ENCODE assay signal across 12 cellular contexts in genomic region chr18:45589559-45590041, GRCh38. TPM values are rescaled to one million over a fixed set of nuclear protein-coding genes. Genes with fewer than 3 reads are reported as not detected.
DNase-seq lines count a peak whose midpoint lies in the region; ATAC-seq and TF ChIP-seq lines count a peak whose summit lies in the region.
"Had no signal": no experiment of that assay in that cellular context is flagged by ENCODE, and none has a peak within 500 bp of the region (broad histone marks: within the 10 kb centered on the region; RNA-seq: fewer than 3 reads in every experiment).

No MANE protein-coding gene starts in this region.

- POLR2A ChIA-PET in AG04450 (lab: Yijun Ruan, JAX) = no interaction called here

- H3K27me3 ChIP-seq in AG04450 (ENCODE audit: control insufficient read depth, insufficient read depth, low read length) = peaks cover under 1% of the 10 kb centered on the region

- TF ChIP-seq CTCF in AG04450 (IDR thresholded peaks at IDR 0.05; ENCODE audit: low read depth, low read length) (no peak), nephron (IDR thresholded peaks at IDR 0.05; ENCODE audit: unreplicated experiment in 3 of 3) (no peak)

- H3K4me3 Mint-ChIP-seq in nephron = peak overlapping the region; percentile 5 to 30 (median 24)
- H3K4me3 Mint-ChIP-seq: activated CD8-positive, alpha-beta memory T cell treated with anti-CD3 and anti-CD28 coated beads, Interleukin-2, amount 10 ng/mL, durations not matched to agents 7 days and 5 days; CD4-positive, CD25-positive, alpha-beta regulatory T cell had no signal

- peak overlapping the region; percentile 97 for H3K27ac ChIP-seq in AG04450 (ENCODE audit: low read depth, low read length)

- H3K9me3 Mint-ChIP-seq in nephron = peaks cover 4% of the 10 kb centered on the region

- H3K27me3 Mint-ChIP-seq in nephron (ENCODE audit: low read depth) = no peaks in the 10 kb centered on the region
- H3K27me3 Mint-ChIP-seq: CD4-positive, CD25-positive, alpha-beta regulatory T cell had no signal

- no peaks in the 10 kb centered on the region; the same call in 1 of the 2 replicates for H3K9me3 ChIP-seq in AG04450 (ENCODE audit: control insufficient read depth, insufficient read depth, low read length)

- no peak for ATAC-seq in GM19351 (IDR thresholded peaks at IDR 0.05; ENCODE audit: unreplicated experiment)
- ATAC-seq: activated CD8-positive, alpha-beta memory T cell treated with anti-CD3 and anti-CD28 coated beads, Interleukin-2, amount 10 ng/mL, durations not matched to agents 7 days and 5 days had no signal

- H3K27ac Mint-ChIP-seq in nephron = peak overlapping the region; percentile 98 to 99 (median 99)
- H3K27ac Mint-ChIP-seq: activated CD8-positive, alpha-beta memory T cell treated with anti-CD3 and anti-CD28 coated beads, Interleukin-2, amount 10 ng/mL, durations not matched to agents 7 days and 5 days had no signal

- DNase-seq in AG04450 (ENCODE audit: low read depth, low spot score) = peak; percentile 88
- DNase-seq in LHCN-M2 (ENCODE audit: low read depth) = peak; percentile 87
- peak; percentile 72 for DNase-seq in epidermal melanocyte (ENCODE audit: insufficient read length, low spot score)
- no peak for DNase-seq in Ammon's horn (ENCODE audit: low spot score)
- no peak for DNase-seq in NCI-H510A (lab: John Stamatoyannopoulos, UW)
- DNase-seq in midbrain (lab: John Stamatoyannopoulos, UW) = no peak
- DNase-seq: activated CD8-positive, alpha-beta memory T cell treated with anti-CD3 and anti-CD28 coated beads, Interleukin-2, amount 10 ng/mL, durations not matched to agents 7 days and 5 days; CD4-positive, CD25-positive, alpha-beta regulatory T cell; NCI-H1105; RPMI8226 had no signal

- H3K4me1 Mint-ChIP-seq in nephron = peaks cover 52% of the 10 kb centered on the region
- H3K4me1 Mint-ChIP-seq: activated CD8-positive, alpha-beta memory T cell treated with anti-CD3 and anti-CD28 coated beads, Interleukin-2, amount 10 ng/mL, durations not matched to agents 7 days and 5 days; CD4-positive, CD25-positive, alpha-beta regulatory T cell had no signal

- peak overlapping the region; percentile 1; the same call in 1 of the 2 replicates for H3K4me3 ChIP-seq in AG04450 (ENCODE audit: low read depth, low read length)

- peaks cover 4% of the 10 kb centered on the region for H3K36me3 Mint-ChIP-seq in nephron (ENCODE audit: low read depth)
- H3K36me3 Mint-ChIP-seq: activated CD8-positive, alpha-beta memory T cell treated with anti-CD3 and anti-CD28 coated beads, Interleukin-2, amount 10 ng/mL, durations not matched to agents 7 days and 5 days; CD4-positive, CD25-positive, alpha-beta regulatory T cell had no signal

- CTCF ChIA-PET in AG04450 (lab: Charles Lee) = interaction anchor here (1.0 to 2.3 kb wide), 3 partner anchors 18 to 75 kb away, joined by 3 to 10 read pairs (median 5); no protein-coding TSS in a partner anchor

RNA-seq across cellular contexts. Expression of gene SLC14A2, which starts 25.7 kb away (rescaled TPM):
- polyA plus RNA-seq in AG04450 (2011; rRNA removed) = not detected in 2 replicates
- not detected in 2 replicates for polyA minus RNA-seq in AG04450 (2011; rRNA and poly(A)+ RNA removed)
- not detected in 2 replicates for total RNA-seq in LHCN-M2 (2014; rRNA removed)
- not detected for polyA plus RNA-seq in LHCN-M2 (2012)

Comparison
In these comparisons a context has a peak if more than half of its experiments do, and no peak if none do; other contexts are left out.
1. DNase-seq: peak in AG04450 (single experiment), LHCN-M2 (single experiment) and epidermal melanocyte (single experiment); none in Ammon's horn (single experiment), NCI-H510A (single experiment) and midbrain (single experiment).